ENCODE assay signal across 10 cellular contexts in the genomic region with DNA sequence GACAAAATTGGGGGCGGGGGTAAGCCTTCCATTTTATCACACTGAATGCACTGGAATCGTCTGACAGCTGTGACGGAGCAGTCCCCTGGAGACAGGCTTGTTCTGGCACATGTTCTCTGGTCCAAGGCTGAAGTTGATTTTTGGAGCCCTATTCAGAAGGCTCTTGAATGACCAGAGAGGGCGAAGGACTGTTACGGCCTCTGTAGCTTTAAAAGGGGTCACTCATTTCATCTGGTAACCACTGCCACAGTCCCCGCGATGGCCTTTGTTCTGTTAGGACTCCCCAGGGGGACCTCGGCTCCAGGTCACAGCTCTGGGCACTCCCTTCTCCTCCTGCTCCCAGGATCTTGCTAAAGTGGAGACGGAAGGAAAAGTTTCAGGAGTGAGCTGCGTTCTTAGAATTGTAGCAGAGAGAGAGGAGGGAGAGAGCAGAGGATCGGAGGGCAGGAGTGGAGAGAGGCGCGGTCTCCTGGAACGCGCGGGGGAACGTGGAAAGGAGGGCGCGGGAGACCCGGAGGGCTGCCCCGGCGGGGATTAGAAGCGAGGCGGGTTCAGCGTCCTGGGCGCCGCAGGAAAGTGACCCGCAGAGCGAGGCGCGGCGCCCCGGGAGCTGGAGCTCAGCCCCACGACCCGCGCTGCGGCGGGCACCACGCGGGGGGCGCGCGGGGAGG.
DNase-seq lines count a peak whose midpoint lies in the region; ATAC-seq and TF ChIP-seq lines count a peak whose summit lies in the region.
"Had no signal": no experiment of that assay in that cellular context is flagged by ENCODE, and none has a peak within 500 bp of the region (broad histone marks: within the 10 kb centered on the region; RNA-seq: fewer than 3 reads in every experiment).

No MANE protein-coding gene starts in this region.

- no peak for TF ChIP-seq POLR2A in gastrocnemius medialis (IDR thresholded peaks at IDR 0.05)

- H3K4me1 ChIP-seq in right cardiac atrium (ENCODE audit: control insufficient read depth, insufficient read depth, low read length): no peaks in the 10 kb centered on the region
- peaks cover 15% of the 10 kb centered on the region for H3K4me1 ChIP-seq in mesenchymal stem cell (ENCODE audit: control insufficient read depth, insufficient read depth, low read depth, low read length)
- no peaks in the 10 kb centered on the region for H3K4me1 ChIP-seq in gastrocnemius medialis

- H3K36me3 ChIP-seq in brain microvascular endothelial cell (replicated peaks) (no peaks in the 10 kb centered on the region), mesenchymal stem cell (ENCODE audit: control insufficient read depth in 1 of 2, insufficient read depth in 2 of 2, low read depth in 1 of 2, low read length in 2 of 2) (no peaks in the 10 kb centered on the region), gastrocnemius medialis (no peaks in the 10 kb centered on the region)

- H2AK5ac ChIP-seq in mesenchymal stem cell (ENCODE audit: low read length, severe bottlenecking): no peak overlapping the region

- no peak overlapping the region for H3K18ac ChIP-seq in mesenchymal stem cell (ENCODE audit: low read depth in 1 of 2, low read length in 2 of 2)

- TF ChIP-seq CTCF in brain microvascular endothelial cell (IDR thresholded peaks at IDR 0.05; ENCODE audit: low read depth, low read length, missing control alignments): no peak
- TF ChIP-seq CTCF in gastrocnemius medialis (IDR thresholded peaks at IDR 0.05 in 4 of 5, conservative IDR thresholded peaks at IDR 0.05 in 1 of 5): no peak

- H2BK120ac ChIP-seq in mesenchymal stem cell (ENCODE audit: low read depth, low read length): no peak overlapping the region

- in situ Hi-C loops in brain microvascular endothelial cell (cut with HindIII; ENCODE audit: low pct_ligation_motif_present, low sequenced_read_pairs) (no loop called here), gastrocnemius medialis (cut with MboI; ENCODE audit: low sequenced_read_pairs in 4 of 4) (no loop called here)

- ATAC-seq in right cardiac atrium: peak in 1 of 2 donors; percentile 14
- ATAC-seq in left ventricle myocardium superior: no peak
- no peak for ATAC-seq in gastrocnemius medialis
- no peak for ATAC-seq in HG02885 (IDR thresholded peaks at IDR 0.05; ENCODE audit: poor library complexity, unreplicated experiment)
- ATAC-seq in left colon: no peak

- H3K79me1 ChIP-seq in mesenchymal stem cell (replicated peaks; ENCODE audit: low read length, poor library complexity, severe bottlenecking): no peaks in the 10 kb centered on the region

- H4K8ac ChIP-seq in mesenchymal stem cell (ENCODE audit: low read length): no peak overlapping the region

- H2BK15ac ChIP-seq in mesenchymal stem cell (ENCODE audit: low read depth, poor library complexity, severe bottlenecking): no peak overlapping the region

- no peak overlapping the region for H3K9ac ChIP-seq in mesenchymal stem cell (ENCODE audit: low read length)

- no peak overlapping the region for H3K23ac ChIP-seq in mesenchymal stem cell (ENCODE audit: low read length in 2 of 2)

- intact Hi-C loops in right cardiac atrium (cut with DNase I): no loop called here
- intact Hi-C loops in left ventricle myocardium superior (cut with micrococcal nuclease): no loop called here
- intact Hi-C loops in gastrocnemius medialis (cut with DNase I; ENCODE audit: low total_unique reads): no loop called here
- intact Hi-C loops in left colon (cut with DNase I, micrococcal nuclease): no loop called here

- no peak overlapping the region for H3K4ac ChIP-seq in mesenchymal stem cell (ENCODE audit: low read depth in 1 of 2, low read length in 2 of 2)

- WGBS in right cardiac atrium: 2% methylated on average over 43 of the region's 43 CpGs
- under 1% methylated on average over 27 of the region's 43 CpGs for WGBS in mesenchymal stem cell

- no peak overlapping the region for H2BK12ac ChIP-seq in mesenchymal stem cell (ENCODE audit: low read length in 2 of 2)

- H3K4me3 ChIP-seq in right cardiac atrium (ENCODE audit: low read length) (peak overlapping the region; percentile 48), brain microvascular endothelial cell (ENCODE audit: low read depth, low read length) (peak overlapping the region; percentile 40), mesenchymal stem cell (ENCODE audit: insufficient read depth in 1 of 2, low read depth in 1 of 2, low read length in 2 of 2) (peak overlapping the region; percentile 63 to 71), gastrocnemius medialis (no peak overlapping the region)

- H3K9me3 ChIP-seq in right cardiac atrium (ENCODE audit: control insufficient read depth, low read length) (no peaks in the 10 kb centered on the region), mesenchymal stem cell (ENCODE audit: control insufficient read depth, low read length) (no peaks in the 10 kb centered on the region), gastrocnemius medialis (no peaks in the 10 kb centered on the region)

- no peak for DNase-seq in right cardiac atrium
- DNase-seq in left ventricle myocardium superior: no peak
- DNase-seq in brain microvascular endothelial cell: peak; percentile 2
- peak; percentile 10 for DNase-seq in mesenchymal stem cell
- DNase-seq in gastrocnemius medialis: no peak
- DNase-seq in left colon: no peak
- DNase-seq in NK-92 (lab: John Stamatoyannopoulos, UW; ENCODE audit: unreplicated experiment): no peak
- DNase-seq: activated effector memory CD4-positive, alpha-beta T cell treated with anti-CD3 and anti-CD28 coated beads, Interleukin-2, amount 50 U/mL, for 16 hours; DMS153 had no signal

- no peak overlapping the region for H3K14ac ChIP-seq in mesenchymal stem cell (ENCODE audit: low read length in 2 of 2)

- H2AFZ ChIP-seq in mesenchymal stem cell (ENCODE audit: low read depth, low read length): no peak overlapping the region

- H2BK5ac ChIP-seq in mesenchymal stem cell (ENCODE audit: low read depth, low read length, poor library complexity, severe bottlenecking): no peak overlapping the region

- peak overlapping the region; percentile 84 for H3K4me2 ChIP-seq in mesenchymal stem cell (ENCODE audit: low read length, poor library complexity, severe bottlenecking)

- no peaks in the 10 kb centered on the region for H3K27me3 ChIP-seq in right cardiac atrium (ENCODE audit: control insufficient read depth, insufficient read depth)
- H3K27me3 ChIP-seq in brain microvascular endothelial cell (replicated peaks): no peaks in the 10 kb centered on the region
- peaks cover 7 to 42% of the 10 kb centered on the region in 2 experiments for H3K27me3 ChIP-seq in mesenchymal stem cell (ENCODE audit: control insufficient read depth in 1 of 2, insufficient read depth in 1 of 2, low read length in 2 of 2)
- peaks cover 13 to 18% (median 14%) of the 10 kb centered on the region in 3 donors for H3K27me3 ChIP-seq in gastrocnemius medialis

- H3K27ac ChIP-seq in right cardiac atrium (ENCODE audit: low read length) (no peak overlapping the region), brain microvascular endothelial cell (no peak overlapping the region), mesenchymal stem cell (ENCODE audit: low read length, poor library complexity, severe bottlenecking) (no peak overlapping the region), gastrocnemius medialis (no peak overlapping the region)

- H4K91ac ChIP-seq in mesenchymal stem cell (ENCODE audit: low read length): no peak overlapping the region

Comparison
In these comparisons a context has a peak if more than half of its experiments do, and no peak if none do; other contexts are left out.
1. DNase-seq: peak in brain microvascular endothelial cell (single experiment) and mesenchymal stem cell (single experiment); none in right cardiac atrium (0 of 3), left ventricle myocardium superior (single experiment), gastrocnemius medialis (0 of 2), left colon (0 of 2) and NK-92 (single experiment).
2. H3K4me3 ChIP-seq: peak in right cardiac atrium (single experiment), brain microvascular endothelial cell (single experiment) and mesenchymal stem cell (2 of 2); none in gastrocnemius medialis (0 of 4).